ENCODE assay signal across 13 cellular contexts in genomic region chr15:99502661-99503060, GRCh38.
A peak's percentile ranks its signal among the peaks of the same experiment; 100 is the strongest.
DNase-seq lines count a peak whose midpoint lies in the region; ATAC-seq lines count a peak whose summit lies in the region.
"Had no signal": no experiment of that assay in that cellular context is flagged by ENCODE, and none has a peak within 500 bp of the region (broad histone marks: within the 10 kb centered on the region; RNA-seq: fewer than 3 reads in every experiment).

No MANE protein-coding gene starts in this region.

- H3K9me3 Mint-ChIP-seq in activated naive CD8-positive, alpha-beta T cell treated with anti-CD3 and anti-CD28 coated beads, Interleukin-2, amount 50 U/mL, for 24 hours = no peaks in the 10 kb centered on the region

- H3K36me3 Mint-ChIP-seq in activated naive CD8-positive, alpha-beta T cell treated with anti-CD3 and anti-CD28 coated beads, Interleukin-2, amount 50 U/mL, for 24 hours (ENCODE audit: low read depth) = no peaks in the 10 kb centered on the region

- peaks cover 60% of the 10 kb centered on the region for H3K4me1 Mint-ChIP-seq in activated naive CD8-positive, alpha-beta T cell treated with anti-CD3 and anti-CD28 coated beads, Interleukin-2, amount 50 U/mL, for 24 hours

- H3K27ac ChIP-seq in caudate nucleus (ENCODE audit: low read depth, low read length) = no peak overlapping the region

- no peak for DNase-seq in activated naive CD8-positive, alpha-beta T cell treated with anti-CD3 and anti-CD28 coated beads, Interleukin-2, amount 50 U/mL, for 24 hours
- DNase-seq in amniotic stem cell (lab: John Stamatoyannopoulos, UW) (no peak), NCI-H82 treated with DMSO at 0.1 percent for 48 hours (lab: John Stamatoyannopoulos, UW; ENCODE audit: unreplicated experiment) (no peak), caudate nucleus (lab: John Stamatoyannopoulos, UW) (no peak), cortex of kidney (lab: John Stamatoyannopoulos, UW) (no peak)
- DNase-seq: aorta; effector CD8-positive, alpha-beta T cell; NCI-H1930; T1000 had no signal

- ATAC-seq in GM18498 (IDR thresholded peaks at IDR 0.05; ENCODE audit: unreplicated experiment) (peak; percentile 4), GM21447 (IDR thresholded peaks at IDR 0.05; ENCODE audit: unreplicated experiment) (peak; percentile 3), HG03045 (IDR thresholded peaks at IDR 0.05; ENCODE audit: unreplicated experiment) (peak; percentile 9)
- peak; percentile 2 for ATAC-seq in activated naive CD8-positive, alpha-beta T cell treated with anti-CD3 and anti-CD28 coated beads, Interleukin-2, amount 50 U/mL, for 24 hours

- peak overlapping the region; percentile 90 for H3K27ac Mint-ChIP-seq in activated naive CD8-positive, alpha-beta T cell treated with anti-CD3 and anti-CD28 coated beads, Interleukin-2, amount 50 U/mL, for 24 hours

- H3K4me3 Mint-ChIP-seq in activated naive CD8-positive, alpha-beta T cell treated with anti-CD3 and anti-CD28 coated beads, Interleukin-2, amount 50 U/mL, for 24 hours = peak overlapping the region; percentile 7
- H3K4me3 Mint-ChIP-seq: neural crest cell had no signal

- H3K27me3 Mint-ChIP-seq in activated naive CD8-positive, alpha-beta T cell treated with anti-CD3 and anti-CD28 coated beads, Interleukin-2, amount 50 U/mL, for 24 hours = no peaks in the 10 kb centered on the region
